ENCODE assay signal across 9 cellular contexts in the genomic region with DNA sequence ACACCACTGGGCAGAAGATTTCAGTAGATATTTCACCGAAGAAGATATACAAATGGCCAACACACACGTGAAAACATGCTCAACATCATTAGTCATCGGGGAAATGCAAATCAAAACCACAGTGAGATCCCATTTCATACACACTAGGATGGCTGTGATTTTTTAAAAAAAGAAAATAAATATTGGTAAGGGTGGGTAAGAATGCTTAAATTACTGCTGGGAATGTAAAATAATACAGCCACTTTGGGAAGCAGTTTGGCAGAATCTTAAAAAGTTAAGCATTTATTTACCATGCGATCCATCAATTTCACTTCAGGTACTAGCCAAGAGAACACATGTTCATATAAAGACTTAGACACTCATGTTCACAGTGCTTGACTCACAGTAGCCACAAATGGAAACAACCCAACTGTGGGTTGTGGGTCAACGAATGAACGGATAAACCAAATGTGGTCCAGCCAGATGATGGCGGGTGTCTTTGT. TPM values are rescaled to one million over a fixed set of nuclear protein-coding genes. Genes with fewer than 3 reads are reported as not detected.
A peak's percentile ranks its signal among the peaks of the same experiment; 100 is the strongest.
DNase-seq lines count a peak whose midpoint lies in the region; ATAC-seq and TF ChIP-seq lines count a peak whose summit lies in the region.
"Had no signal": no experiment of that assay in that cellular context is flagged by ENCODE, and none has a peak within 500 bp of the region (broad histone marks: within the 10 kb centered on the region; RNA-seq: fewer than 3 reads in every experiment).

No MANE protein-coding gene starts in this region.

- peak overlapping the region; percentile 37 for H3K4me2 ChIP-seq in skeletal muscle satellite cell (ENCODE audit: low read length)

- H3K9me3 Mint-ChIP-seq in activated CD4-positive, alpha-beta memory T cell treated with anti-CD3 and anti-CD28 coated beads for 36 hours, result no peaks in the 10 kb centered on the region
- no peaks in the 10 kb centered on the region for H3K9me3 Mint-ChIP-seq in activated CD4-positive, alpha-beta memory T cell treated with anti-CD3 and anti-CD28 coated beads, Interleukin-2, amount 10 ng/mL, durations not matched to agents 7 days and 5 days
- peaks cover 3% of the 10 kb centered on the region for H3K9me3 Mint-ChIP-seq in activated B cell treated with CpG ODN at 0.5 μM for 24 hours

- DNase-seq in activated CD4-positive, alpha-beta memory T cell treated with anti-CD3 and anti-CD28 coated beads for 36 hours, result peak; percentile 50
- no peak for DNase-seq in activated CD4-positive, alpha-beta memory T cell treated with anti-CD3 and anti-CD28 coated beads, Interleukin-2, amount 10 ng/mL, durations not matched to agents 7 days and 5 days
- no peak for DNase-seq in activated B cell treated with CpG ODN at 0.5 μM for 24 hours
- no peak for DNase-seq in NCI-H510A (lab: John Stamatoyannopoulos, UW)
- DNase-seq in GDM1 (lab: John Stamatoyannopoulos, UW), result no peak
- DNase-seq: aorta had no signal

- H3K4me1 ChIP-seq in skeletal muscle satellite cell (ENCODE audit: control insufficient read depth, insufficient read depth, low read length), result peaks cover 33% of the 10 kb centered on the region

- H3K4me3 Mint-ChIP-seq in activated CD4-positive, alpha-beta memory T cell treated with anti-CD3 and anti-CD28 coated beads for 36 hours, result no peak overlapping the region
- H3K4me3 Mint-ChIP-seq in activated CD4-positive, alpha-beta memory T cell treated with anti-CD3 and anti-CD28 coated beads, Interleukin-2, amount 10 ng/mL, durations not matched to agents 7 days and 5 days, result no peak overlapping the region
- H3K4me3 Mint-ChIP-seq in activated B cell treated with CpG ODN at 0.5 μM for 24 hours, result peak overlapping the region; percentile 83

- no peaks in the 10 kb centered on the region for H3K36me3 ChIP-seq in skeletal muscle satellite cell (ENCODE audit: insufficient read depth, low read length)

- CTCF ChIA-PET in activated CD4-positive, alpha-beta memory T cell treated with anti-CD3 and anti-CD28 coated beads for 36 hours (lab: Charles Lee), result no interaction called here
- CTCF ChIA-PET in activated CD4-positive, alpha-beta memory T cell treated with anti-CD3 and anti-CD28 coated beads, Interleukin-2, amount 10 ng/mL, durations not matched to agents 7 days and 5 days (lab: Charles Lee), result no interaction called here
- CTCF ChIA-PET in activated B cell treated with CpG ODN at 0.5 μM for 24 hours (lab: Charles Lee), result interaction anchor here (1.6 kb wide), 1 partner anchor 20 kb away, joined by 3 read pairs; no protein-coding TSS in a partner anchor

- H3K4me1 Mint-ChIP-seq in activated CD4-positive, alpha-beta memory T cell treated with anti-CD3 and anti-CD28 coated beads for 36 hours (ENCODE audit: low read depth), result peaks cover 11% of the 10 kb centered on the region
- H3K4me1 Mint-ChIP-seq in activated CD4-positive, alpha-beta memory T cell treated with anti-CD3 and anti-CD28 coated beads, Interleukin-2, amount 10 ng/mL, durations not matched to agents 7 days and 5 days, result peaks cover 10% of the 10 kb centered on the region
- peaks cover 94% of the 10 kb centered on the region for H3K4me1 Mint-ChIP-seq in activated B cell treated with CpG ODN at 0.5 μM for 24 hours

- H3K9me3 ChIP-seq in skeletal muscle satellite cell (replicated peaks; ENCODE audit: low read length), result no peaks in the 10 kb centered on the region

- intact Hi-C loops in activated CD4-positive, alpha-beta memory T cell treated with anti-CD3 and anti-CD28 coated beads for 36 hours (cut with micrococcal nuclease), result no loop called here
- intact Hi-C loops in activated B cell treated with CpG ODN at 0.5 μM for 24 hours (cut with micrococcal nuclease), result loop anchor here (2.0 to 10.0 kb wide), 11 partner anchors 69 to 1737 kb away; partner anchors contain the start of genes FBXO31, GINS2 and ZCCHC14

- H3K27me3 ChIP-seq in skeletal muscle satellite cell (ENCODE audit: control insufficient read depth, insufficient read depth, low read length), result peaks cover 32% of the 10 kb centered on the region

- POLR2A ChIA-PET in activated CD4-positive, alpha-beta memory T cell treated with anti-CD3 and anti-CD28 coated beads for 36 hours (lab: Charles Lee), result no interaction called here
- POLR2A ChIA-PET in activated CD4-positive, alpha-beta memory T cell treated with anti-CD3 and anti-CD28 coated beads, Interleukin-2, amount 10 ng/mL, durations not matched to agents 7 days and 5 days (lab: Charles Lee), result no interaction called here
- POLR2A ChIA-PET in activated B cell treated with CpG ODN at 0.5 μM for 24 hours (lab: Charles Lee), result interaction anchor here (0.6 to 2.7 kb wide), 14 partner anchors 11 to 448 kb away, joined by 3 to 23 read pairs (median 4); no protein-coding TSS in a partner anchor

- H3K27me3 Mint-ChIP-seq in activated CD4-positive, alpha-beta memory T cell treated with anti-CD3 and anti-CD28 coated beads for 36 hours, result peaks cover 39% of the 10 kb centered on the region
- peaks cover 27% of the 10 kb centered on the region for H3K27me3 Mint-ChIP-seq in activated CD4-positive, alpha-beta memory T cell treated with anti-CD3 and anti-CD28 coated beads, Interleukin-2, amount 10 ng/mL, durations not matched to agents 7 days and 5 days
- H3K27me3 Mint-ChIP-seq in activated B cell treated with CpG ODN at 0.5 μM for 24 hours, result no peaks in the 10 kb centered on the region

- H3K9ac ChIP-seq in skeletal muscle satellite cell (ENCODE audit: low read depth, low read length), result no peak overlapping the region

- ATAC-seq in HG02885 (IDR thresholded peaks at IDR 0.05; ENCODE audit: poor library complexity, unreplicated experiment) (peak; percentile 33), activated B cell treated with CpG ODN at 0.5 μM for 24 hours (ENCODE audit: low read depth) (peak; percentile 7), GM18519 (IDR thresholded peaks at IDR 0.05; ENCODE audit: low FRiP score, unreplicated experiment) (no peak)

- no peak overlapping the region for H3K4me3 ChIP-seq in skeletal muscle satellite cell (ENCODE audit: low read length)

- H3K36me3 Mint-ChIP-seq in activated CD4-positive, alpha-beta memory T cell treated with anti-CD3 and anti-CD28 coated beads for 36 hours, result no peaks in the 10 kb centered on the region
- no peaks in the 10 kb centered on the region for H3K36me3 Mint-ChIP-seq in activated CD4-positive, alpha-beta memory T cell treated with anti-CD3 and anti-CD28 coated beads, Interleukin-2, amount 10 ng/mL, durations not matched to agents 7 days and 5 days (ENCODE audit: low read depth)
- no peaks in the 10 kb centered on the region for H3K36me3 Mint-ChIP-seq in activated B cell treated with CpG ODN at 0.5 μM for 24 hours (ENCODE audit: low read depth)

- H3K27ac Mint-ChIP-seq in activated CD4-positive, alpha-beta memory T cell treated with anti-CD3 and anti-CD28 coated beads for 36 hours, result no peak overlapping the region
- H3K27ac Mint-ChIP-seq in activated CD4-positive, alpha-beta memory T cell treated with anti-CD3 and anti-CD28 coated beads, Interleukin-2, amount 10 ng/mL, durations not matched to agents 7 days and 5 days, result no peak overlapping the region
- peak overlapping the region; percentile 100 for H3K27ac Mint-ChIP-seq in activated B cell treated with CpG ODN at 0.5 μM for 24 hours

- no peak for TF ChIP-seq CTCF in activated B cell treated with CpG ODN at 0.5 μM for 24 hours (IDR thresholded peaks at IDR 0.05)

RNA-seq across cellular contexts. Expression of gene C16orf74, which starts 6.5 kb away (rescaled TPM):
- total RNA-seq in activated CD4-positive, alpha-beta memory T cell treated with anti-CD3 and anti-CD28 coated beads for 36 hours, result not detected
- total RNA-seq in activated CD4-positive, alpha-beta memory T cell treated with anti-CD3 and anti-CD28 coated beads, Interleukin-2, amount 10 ng/mL, durations not matched to agents 7 days and 5 days, result under 1 TPM; 0.33 to 0.53 TPM
- 16.1 and 18.3 TPM in 2 replicates for total RNA-seq in activated B cell treated with CpG ODN at 0.5 μM for 24 hours
- total RNA-seq in skeletal muscle satellite cell (2012; rRNA removed), result 11.1 and 12.7 TPM in 2 replicates

RNA-seq across cellular contexts. Expression of gene EMC8, which starts 42.0 kb away (rescaled TPM):
- total RNA-seq in activated CD4-positive, alpha-beta memory T cell treated with anti-CD3 and anti-CD28 coated beads for 36 hours, result 10 to 100 TPM; 27.5 to 27.9 TPM
- total RNA-seq in activated CD4-positive, alpha-beta memory T cell treated with anti-CD3 and anti-CD28 coated beads, Interleukin-2, amount 10 ng/mL, durations not matched to agents 7 days and 5 days, result 10 to 100 TPM; 25.0 to 25.6 TPM
- total RNA-seq in activated B cell treated with CpG ODN at 0.5 μM for 24 hours, result 27.8 and 29.0 TPM in 2 replicates
- total RNA-seq in skeletal muscle satellite cell (2012; rRNA removed), result 31.2 and 42.6 TPM in 2 replicates

RNA-seq across cellular contexts. Expression of gene COX4I1, which starts 42.1 kb away (rescaled TPM):
- total RNA-seq in activated CD4-positive, alpha-beta memory T cell treated with anti-CD3 and anti-CD28 coated beads for 36 hours, result 100 to 1,000 TPM; 493 to 511 TPM
- 100 to 1,000 TPM; 450 to 456 TPM for total RNA-seq in activated CD4-positive, alpha-beta memory T cell treated with anti-CD3 and anti-CD28 coated beads, Interleukin-2, amount 10 ng/mL, durations not matched to agents 7 days and 5 days
- 578 TPM in 2 replicates for total RNA-seq in activated B cell treated with CpG ODN at 0.5 μM for 24 hours
- 298 and 380 TPM in 2 replicates for total RNA-seq in skeletal muscle satellite cell (2012; rRNA removed)

Comparison
In these comparisons a context has a peak if more than half of its experiments do, and no peak if none do; other contexts are left out.
1. RNA of gene C16orf74, which starts 6.5 kb away (total RNA-seq): 16.1 to 18.3 TPM in activated B cell treated with CpG ODN at 0.5 μM for 24 hours; 0.33 to 0.53 TPM in activated CD4-positive, alpha-beta memory T cell treated with anti-CD3 and anti-CD28 coated beads, Interleukin-2, amount 10 ng/mL, durations not matched to agents 7 days and 5 days and not detected in activated CD4-positive, alpha-beta memory T cell treated with anti-CD3 and anti-CD28 coated beads for 36 hours; every median in the first group is over 10 times any median in the second.